Comparison of ENCODE assay signal across 8 cellular contexts in the genomic region with DNA sequence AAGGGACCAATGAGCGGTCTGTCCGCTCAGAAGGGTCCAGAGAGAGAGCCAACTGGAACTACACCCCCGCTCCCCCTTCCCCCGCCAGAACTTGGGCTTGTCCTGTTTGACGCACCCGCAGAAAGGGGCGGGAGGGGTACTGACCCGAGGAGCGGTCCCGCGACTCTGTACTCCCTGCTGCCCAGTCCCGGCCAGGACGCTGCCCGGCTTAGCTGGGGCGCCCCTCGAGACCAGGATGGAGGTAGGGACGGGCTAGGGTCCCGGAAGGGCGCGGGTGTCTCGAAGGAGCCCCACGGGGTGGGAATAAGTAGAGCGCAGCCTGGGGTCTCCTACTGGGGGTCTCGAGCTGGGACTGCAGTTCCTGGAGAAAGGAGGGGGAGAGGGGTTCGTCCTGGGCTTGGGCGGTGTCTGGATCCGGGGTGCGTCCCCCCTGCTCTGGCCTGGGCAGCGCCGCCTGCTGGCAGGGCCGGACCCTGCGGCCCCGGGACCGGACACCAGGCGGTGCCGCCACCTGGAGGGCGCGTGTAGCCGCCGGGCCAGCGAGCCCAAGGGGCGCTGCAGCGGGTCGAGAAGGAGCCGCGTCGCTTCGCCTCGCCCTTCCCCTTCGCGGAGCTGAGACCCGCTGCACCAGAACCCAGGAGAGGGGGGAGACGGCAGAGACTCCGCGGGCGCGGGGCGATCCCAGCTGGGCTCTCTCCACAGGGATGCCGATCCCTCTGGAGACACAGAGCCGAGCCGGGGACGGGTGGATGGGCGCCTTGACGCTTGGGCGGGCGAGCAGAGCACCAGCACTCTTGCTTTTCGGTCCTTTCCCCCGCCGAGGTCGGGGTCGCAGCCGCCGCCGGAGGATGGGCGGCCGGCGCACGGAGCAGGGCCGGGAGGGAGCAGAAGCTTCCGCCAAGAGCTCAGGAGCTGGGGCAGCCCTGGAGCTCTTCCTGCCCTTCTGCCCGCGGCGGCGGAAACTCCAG. TPM values are rescaled to one million over a fixed set of nuclear protein-coding genes. Genes with fewer than 3 reads are reported as not detected.
DNase-seq lines count a peak whose midpoint lies in the region; ATAC-seq, FAIRE-seq and TF ChIP-seq lines count a peak whose summit lies in the region.

No MANE protein-coding gene starts in this region.

- no peak for TF ChIP-seq EP300 in tibial nerve (IDR thresholded peaks at IDR 0.05)

- no peaks in the 10 kb centered on the region for H3K9me2 ChIP-seq in DOHH2 (replicated peaks; ENCODE audit: control insufficient read depth, low read length)

- peaks cover 20% of the 10 kb centered on the region for H3K27me3 ChIP-seq in DOHH2 (ENCODE audit: control insufficient read depth, low read length)
- no peaks in the 10 kb centered on the region for H3K27me3 ChIP-seq in RWPE2 (ENCODE audit: insufficient read depth, poor library complexity, severe bottlenecking)
- no peaks in the 10 kb centered on the region for H3K27me3 ChIP-seq in pancreas
- no peaks in the 10 kb centered on the region for H3K27me3 ChIP-seq in tibial nerve

- intact Hi-C loops in pancreas (cut with DNase I): no loop called here

- ATAC-seq in GM21390 (IDR thresholded peaks at IDR 0.05; ENCODE audit: unreplicated experiment): peak; percentile 87
- ATAC-seq in RWPE2 (ENCODE audit: low read depth): peak; percentile 65
- ATAC-seq in pancreas: peak; percentile 87 to 94 (median 90)

- H3K4me2 ChIP-seq in DOHH2 (ENCODE audit: low read length): peak overlapping the region; percentile 86

- H3K36me3 Mint-ChIP-seq in activated naive CD4-positive, alpha-beta T cell treated with anti-CD3 and anti-CD28 coated beads, Interleukin-2, amount 10 ng/mL, durations not matched to agents 7 days and 5 days: no peaks in the 10 kb centered on the region
- peaks cover 4% of the 10 kb centered on the region for H3K36me3 Mint-ChIP-seq in glutamatergic neuron (ENCODE audit: unreplicated experiment)

- H4K20me1 ChIP-seq in DOHH2 (ENCODE audit: control insufficient read depth, insufficient read depth, low read depth, low read length): no peaks in the 10 kb centered on the region

- CTCF ChIA-PET in activated naive CD4-positive, alpha-beta T cell treated with anti-CD3 and anti-CD28 coated beads, Interleukin-2, amount 10 ng/mL, durations not matched to agents 7 days and 5 days (lab: Charles Lee): interaction anchor here (0.5 to 2.8 kb wide), 24 partner anchors 8 to 143 kb away, joined by 3 to 17 read pairs (median 3); partner anchors contain the start of genes ARF3, DDX23, KANSL2 and RND1

- FAIRE-seq in pancreas (lab: Jason Lieb, UNC): no peak

- no peaks in the 10 kb centered on the region for H3K9me3 ChIP-seq in DOHH2 (ENCODE audit: control insufficient read depth, insufficient read depth, low read length)
- H3K9me3 ChIP-seq in RWPE2 (ENCODE audit: severe bottlenecking): no peaks in the 10 kb centered on the region
- H3K9me3 ChIP-seq in pancreas: no peaks in the 10 kb centered on the region
- no peaks in the 10 kb centered on the region for H3K9me3 ChIP-seq in tibial nerve

- no peaks in the 10 kb centered on the region for H3K79me2 ChIP-seq in DOHH2 (ENCODE audit: control insufficient read depth, low read length)

- H3K4me3 ChIP-seq in DOHH2 (ENCODE audit: low read length) (peak overlapping the region; percentile 76), RWPE2 (ENCODE audit: severe bottlenecking) (peak overlapping the region; percentile 42), pancreas (peak overlapping the region; percentile 63 to 89 (median 78)), tibial nerve (peak overlapping the region; percentile 71 to 91 (median 82))

- peaks cover 10% of the 10 kb centered on the region; the same call in 1 of the 2 replicates for H3F3A ChIP-seq in DOHH2 (ENCODE audit: control insufficient read depth, insufficient read depth)

- no peaks in the 10 kb centered on the region for H3K9me3 Mint-ChIP-seq in activated naive CD4-positive, alpha-beta T cell treated with anti-CD3 and anti-CD28 coated beads, Interleukin-2, amount 10 ng/mL, durations not matched to agents 7 days and 5 days
- H3K9me3 Mint-ChIP-seq in glutamatergic neuron (ENCODE audit: unreplicated experiment): peaks cover 18% of the 10 kb centered on the region

- peak; percentile 23 to 32 for TF ChIP-seq POLR2A in tibial nerve (IDR thresholded peaks at IDR 0.05)

- TF ChIP-seq CTCF in DOHH2 (IDR thresholded peaks at IDR 0.05; ENCODE audit: low read depth, low read length, poor library complexity, severe bottlenecking) (peak; percentile 98), RWPE2 (IDR thresholded peaks at IDR 0.05; ENCODE audit: poor library complexity, severe bottlenecking) (peak; percentile 99), glutamatergic neuron (IDR thresholded peaks at IDR 0.05; ENCODE audit: partially characterized antibody, unreplicated experiment) (peak; percentile 99), pancreas (IDR thresholded peaks at IDR 0.05) (peak; percentile 95 to 99 (median 99)), tibial nerve (IDR thresholded peaks at IDR 0.05) (peak; percentile 99 to 100 (median 100))

- peaks cover 44% of the 10 kb centered on the region for H3K4me1 Mint-ChIP-seq in activated naive CD4-positive, alpha-beta T cell treated with anti-CD3 and anti-CD28 coated beads, Interleukin-2, amount 10 ng/mL, durations not matched to agents 7 days and 5 days
- H3K4me1 Mint-ChIP-seq in glutamatergic neuron (ENCODE audit: low read depth, unreplicated experiment): peaks cover 31% of the 10 kb centered on the region

- peaks cover 85% of the 10 kb centered on the region for H3K27me3 Mint-ChIP-seq in activated naive CD4-positive, alpha-beta T cell treated with anti-CD3 and anti-CD28 coated beads, Interleukin-2, amount 10 ng/mL, durations not matched to agents 7 days and 5 days
- peaks cover 24% of the 10 kb centered on the region for H3K27me3 Mint-ChIP-seq in glutamatergic neuron (ENCODE audit: unreplicated experiment)

- WGBS in pancreas, 2 donors: 1% methylated on average over 63 to 82 of the region's 84 CpGs
- 0 to 1% methylated on average over 31 to 64 of the region's 84 CpGs for WGBS in tibial nerve, 2 donors

- no peaks in the 10 kb centered on the region for H3K36me3 ChIP-seq in DOHH2 (ENCODE audit: control insufficient read depth, low read length)
- no peaks in the 10 kb centered on the region for H3K36me3 ChIP-seq in RWPE2 (ENCODE audit: low read depth)
- no peaks in the 10 kb centered on the region for H3K36me3 ChIP-seq in pancreas
- H3K36me3 ChIP-seq in tibial nerve: no peaks in the 10 kb centered on the region

- H3K4me3 Mint-ChIP-seq in activated naive CD4-positive, alpha-beta T cell treated with anti-CD3 and anti-CD28 coated beads, Interleukin-2, amount 10 ng/mL, durations not matched to agents 7 days and 5 days: peak overlapping the region; percentile 91
- H3K4me3 Mint-ChIP-seq in glutamatergic neuron (ENCODE audit: unreplicated experiment): peak overlapping the region; percentile 95

- H3K27ac ChIP-seq in DOHH2 (ENCODE audit: low read depth, low read length): peak overlapping the region; percentile 79
- peak overlapping the region; percentile 64 for H3K27ac ChIP-seq in RWPE2 (ENCODE audit: poor library complexity, severe bottlenecking)
- peak overlapping the region; percentile 70 to 84 (median 80) for H3K27ac ChIP-seq in pancreas
- peak overlapping the region; percentile 86 to 93 (median 89) for H3K27ac ChIP-seq in tibial nerve

- peak in 68 of 76 experiments; percentile 6 to 88 (median 67) for DNase-seq in HUDEP-2 (lab: John Stamatoyannopoulos, UW; ENCODE audit: unreplicated experiment in 76 of 76)
- DNase-seq in RWPE2 (ENCODE audit: low spot score): no peak
- DNase-seq in activated naive CD4-positive, alpha-beta T cell treated with anti-CD3 and anti-CD28 coated beads, Interleukin-2, amount 10 ng/mL, durations not matched to agents 7 days and 5 days: peak; percentile 83
- DNase-seq in glutamatergic neuron: peak; percentile 94
- DNase-seq in pancreas: peak; percentile 76 to 97 (median 88)
- DNase-seq in tibial nerve (ENCODE audit: low spot score in 2 of 2): peak; percentile 86 to 88

- peak overlapping the region; percentile 61 for H3K27ac Mint-ChIP-seq in activated naive CD4-positive, alpha-beta T cell treated with anti-CD3 and anti-CD28 coated beads, Interleukin-2, amount 10 ng/mL, durations not matched to agents 7 days and 5 days
- peak overlapping the region; percentile 96 for H3K27ac Mint-ChIP-seq in glutamatergic neuron (ENCODE audit: unreplicated experiment)

- H3K4me1 ChIP-seq in DOHH2 (ENCODE audit: control insufficient read depth, low read length) (peaks cover 33% of the 10 kb centered on the region), RWPE2 (ENCODE audit: insufficient read depth, poor library complexity, severe bottlenecking) (no peaks in the 10 kb centered on the region), pancreas (peaks cover 0 to 8% (median 8%) of the 10 kb centered on the region in 3 donors), tibial nerve (peaks cover 0 to 81% (median 18%) of the 10 kb centered on the region in 4 donors)

RNA-seq across cellular contexts. Expression of gene CACNB3, which starts 3.7 kb away (rescaled TPM):
- total RNA-seq in glutamatergic neuron (ENCODE audit: unreplicated experiment) (155 TPM), pancreas (10 to 100 TPM in 1 of 6 donors, 1 to 10 TPM in 5; 1.3 to 16.3 (median 4.3) TPM), tibial nerve (10 to 100 TPM in 3 of 4 donors, 1 to 10 TPM in 1; 9.8 to 31.2 (median 20.7) TPM)
- polyA plus RNA-seq in pancreas: 1 to 10 TPM; 6.5 to 8.9 TPM

RNA-seq across cellular contexts. Expression of gene ADCY6, which starts 25.7 kb away (rescaled TPM):
- 17.4 TPM for total RNA-seq in glutamatergic neuron (ENCODE audit: unreplicated experiment)
- total RNA-seq in pancreas: 10 to 100 TPM; 12.9 to 29.0 (median 20.2) TPM
- 10 to 100 TPM; 31.7 to 53.4 TPM for polyA plus RNA-seq in pancreas
- total RNA-seq in tibial nerve: 10 to 100 TPM; 53.3 to 74.7 (median 57.1) TPM

RNA-seq across cellular contexts. Expression of gene DDX23, which starts 37.4 kb away (rescaled TPM):
- total RNA-seq in glutamatergic neuron (ENCODE audit: unreplicated experiment) (65.7 TPM), pancreas (10 to 100 TPM; 25.9 to 49.3 (median 32.1) TPM), tibial nerve (10 to 100 TPM; 40.9 to 73.7 (median 49.8) TPM)
- polyA plus RNA-seq in pancreas: 10 to 100 TPM; 32.4 to 55.6 TPM

RNA-seq across cellular contexts. Expression of gene RND1, which starts 51.1 kb away (rescaled TPM):
- 1.8 TPM for total RNA-seq in glutamatergic neuron (ENCODE audit: unreplicated experiment)
- 1 to 10 TPM in 4 of 6 donors, under 1 TPM in 2; 0.74 to 6.3 (median 1.3) TPM for total RNA-seq in pancreas
- polyA plus RNA-seq in pancreas: 1 to 10 TPM; 2.7 to 4.2 TPM
- total RNA-seq in tibial nerve: 1 to 10 TPM in 1 of 4 donors, not detected in 3; 1.8 TPM
